Comparison of ENCODE assay signal across 15 cellular contexts in the genomic region with DNA sequence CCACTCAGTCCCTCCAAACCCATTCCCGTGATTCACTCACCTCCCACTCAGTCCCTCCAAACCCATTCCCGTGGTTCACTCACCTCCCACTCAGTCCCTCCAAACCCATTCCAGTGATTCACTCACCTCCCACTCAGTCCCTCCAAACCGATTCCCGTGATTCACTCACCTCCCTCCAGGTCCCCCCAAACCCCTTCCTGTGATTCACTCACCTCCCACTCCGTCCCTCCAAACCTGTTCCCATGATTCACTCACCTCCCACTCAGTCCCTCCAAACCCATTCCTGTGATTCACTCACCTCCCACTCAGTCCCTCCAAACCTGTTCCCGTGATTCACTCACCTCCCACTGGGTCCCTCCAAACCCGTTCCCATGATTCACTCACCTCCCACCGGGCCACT.
DNase-seq lines count a peak whose midpoint lies in the region; ATAC-seq and TF ChIP-seq lines count a peak whose summit lies in the region.
"Had no signal": no experiment of that assay in that cellular context is flagged by ENCODE, and none has a peak within 500 bp of the region (broad histone marks: within the 10 kb centered on the region; RNA-seq: fewer than 3 reads in every experiment).

No MANE protein-coding gene starts in this region.

- no peaks in the 10 kb centered on the region for H4K20me1 ChIP-seq in HCT116 (ENCODE audit: insufficient read depth)

- CTCF ChIA-PET in HCT116 (lab: Charles Lee): no interaction called here

- H3K27ac ChIP-seq in HCT116 (ENCODE audit: low read depth, low read length) (no peak overlapping the region), aorta (ENCODE audit: low read depth in 1 of 2, low read length in 2 of 2) (no peak overlapping the region)
- H3K27ac ChIP-seq: C4-2B had no signal

- no peaks in the 10 kb centered on the region for H3K79me2 ChIP-seq in HCT116 (ENCODE audit: insufficient read depth, low read length)

- WGBS in aorta, 2 donors: 81 to 85% methylated on average over 8 of the region's 8 CpGs

- H3K36me3 ChIP-seq in HCT116 (ENCODE audit: control insufficient read depth in 1 of 2, insufficient read depth in 2 of 2, low read length in 2 of 2) (no peaks in the 10 kb centered on the region), aorta (ENCODE audit: control insufficient read depth in 1 of 2, insufficient read depth in 2 of 2, low read length in 1 of 2) (no peaks in the 10 kb centered on the region)
- H3K36me3 ChIP-seq: BE2C, HAP-1 had no signal

- POLR2A ChIA-PET in HCT116 (lab: Charles Lee): no interaction called here

- H3K27me3 ChIP-seq in HCT116 (ENCODE audit: insufficient read depth, low read length) (peaks cover 16% of the 10 kb centered on the region; the same call in 1 of the 2 replicates), aorta (ENCODE audit: control insufficient read depth in 1 of 2, insufficient read depth in 2 of 2, low read length in 1 of 2) (no peaks in the 10 kb centered on the region)
- H3K27me3 ChIP-seq: BE2C had no signal

- intact Hi-C loops in HCT116 (cut with micrococcal nuclease) (no loop called here), aorta (cut with DNase I) (no loop called here)

- no peak for TF ChIP-seq RAD21 in HCT116 (IDR thresholded peaks at IDR 0.05; ENCODE audit: low read depth)

- H3K9me3 Mint-ChIP-seq in activated T-helper 17 cell treated with anti-CD3 and anti-CD28 coated beads, Interleukin-2, amount 50 U/mL, for 72 hours: peaks cover 6% of the 10 kb centered on the region
- H3K9me3 Mint-ChIP-seq in chondrocyte (ENCODE audit: low read depth): peaks cover 30% of the 10 kb centered on the region
- peaks cover 35% of the 10 kb centered on the region for H3K9me3 Mint-ChIP-seq in glutamatergic neuron (ENCODE audit: unreplicated experiment)

- H3K4me3 Mint-ChIP-seq in activated T-helper 17 cell treated with anti-CD3 and anti-CD28 coated beads, Interleukin-2, amount 50 U/mL, for 72 hours: no peak overlapping the region
- no peak overlapping the region for H3K4me3 Mint-ChIP-seq in chondrocyte (ENCODE audit: unreplicated experiment)
- no peak overlapping the region for H3K4me3 Mint-ChIP-seq in glutamatergic neuron (ENCODE audit: unreplicated experiment)
- H3K4me3 Mint-ChIP-seq: CD4-positive, alpha-beta memory T cell had no signal

- RAD21 ChIA-PET in HCT116 (lab: Charles Lee; ENCODE audit: low non-redundant PET in 1 of 2, low total read pairs in 2 of 2, uncharacterized antibody in 2 of 2, unreplicated experiment in 2 of 2): no interaction called here

- no peaks in the 10 kb centered on the region for H3K9me2 ChIP-seq in HCT116 (ENCODE audit: insufficient read depth)

- peak overlapping the region; percentile 36 for H3K27ac Mint-ChIP-seq in activated T-helper 17 cell treated with anti-CD3 and anti-CD28 coated beads, Interleukin-2, amount 50 U/mL, for 72 hours
- no peak overlapping the region for H3K27ac Mint-ChIP-seq in chondrocyte (ENCODE audit: unreplicated experiment)
- no peak overlapping the region for H3K27ac Mint-ChIP-seq in glutamatergic neuron (ENCODE audit: unreplicated experiment)
- H3K27ac Mint-ChIP-seq: CD4-positive, alpha-beta memory T cell had no signal

- H3K36me3 Mint-ChIP-seq in activated T-helper 17 cell treated with anti-CD3 and anti-CD28 coated beads, Interleukin-2, amount 50 U/mL, for 72 hours (ENCODE audit: low read depth): no peaks in the 10 kb centered on the region
- no peaks in the 10 kb centered on the region for H3K36me3 Mint-ChIP-seq in chondrocyte (ENCODE audit: low read depth)
- peaks cover 18% of the 10 kb centered on the region for H3K36me3 Mint-ChIP-seq in glutamatergic neuron (ENCODE audit: unreplicated experiment)
- H3K36me3 Mint-ChIP-seq: CD4-positive, alpha-beta memory T cell had no signal

- H3K9me3 ChIP-seq in HCT116 (ENCODE audit: control insufficient read depth in 1 of 2, insufficient read depth in 1 of 2, low read depth in 1 of 2, low read length in 2 of 2) (peaks cover 0 to 6% of the 10 kb centered on the region in 2 experiments; a peak in 1 of 4 replicates), aorta (ENCODE audit: control insufficient read depth, low read length) (no peaks in the 10 kb centered on the region)
- H3K9me3 ChIP-seq: HAP-1 had no signal

- DNase-seq in HCT116 (ENCODE audit: low read depth, low spot score) (peak; percentile 33), chondrocyte (ENCODE audit: low spot score) (peak; percentile 19), putamen (ENCODE audit: low spot score) (peak; percentile 12), NCI-H1436 (lab: John Stamatoyannopoulos, UW) (no peak), RKO (ENCODE audit: low spot score) (no peak), aorta (no peak), glutamatergic neuron (no peak)
- DNase-seq: BE2C; CD4-positive, alpha-beta memory T cell; DMS79; GOT3 had no signal

- H3K9ac ChIP-seq in HCT116 (ENCODE audit: low read length): no peak overlapping the region

- TF ChIP-seq CTCF in HCT116 (IDR thresholded peaks at IDR 0.05 in 2 of 3, conservative IDR thresholded peaks at IDR 0.05 in 1 of 3; ENCODE audit: borderline replicate concordance in 1 of 3, insufficient read depth in 1 of 3, low read depth in 2 of 3, low read length in 2 of 3) (no peak), chondrocyte (IDR thresholded peaks at IDR 0.05) (no peak), glutamatergic neuron (IDR thresholded peaks at IDR 0.05; ENCODE audit: partially characterized antibody, unreplicated experiment) (no peak)

- BruUV-seq in HCT116 (replicated peaks; lab: Mats Ljungman, UMichigan): no TSS peak

- H3K4me1 Mint-ChIP-seq in activated T-helper 17 cell treated with anti-CD3 and anti-CD28 coated beads, Interleukin-2, amount 50 U/mL, for 72 hours: no peaks in the 10 kb centered on the region
- H3K4me1 Mint-ChIP-seq in chondrocyte (ENCODE audit: low read depth) (no peaks in the 10 kb centered on the region), glutamatergic neuron (ENCODE audit: low read depth, unreplicated experiment) (no peaks in the 10 kb centered on the region)

- no peak overlapping the region for H2AFZ ChIP-seq in HCT116 (ENCODE audit: low read depth, low read length, poor library complexity, severe bottlenecking)

- no peak for TF ChIP-seq POLR2A in HCT116 (IDR thresholded peaks at IDR 0.05; ENCODE audit: borderline replicate concordance, extremely low read depth, insufficient read depth, insufficient read length)

- peaks cover 14% of the 10 kb centered on the region for H3K27me3 Mint-ChIP-seq in activated T-helper 17 cell treated with anti-CD3 and anti-CD28 coated beads, Interleukin-2, amount 50 U/mL, for 72 hours
- H3K27me3 Mint-ChIP-seq in chondrocyte (ENCODE audit: low read depth) (no peaks in the 10 kb centered on the region), glutamatergic neuron (ENCODE audit: unreplicated experiment) (peaks cover 11% of the 10 kb centered on the region)

- no peak for ATAC-seq in HCT116
- ATAC-seq in activated T-helper 17 cell treated with anti-CD3 and anti-CD28 coated beads, Interleukin-2, amount 50 U/mL, for 72 hours (replicated peaks): no peak
- ATAC-seq in aorta (ENCODE audit: low FRiP score): no peak
- ATAC-seq: GM12878 had no signal

- no peak overlapping the region for H3K4me2 ChIP-seq in HCT116 (ENCODE audit: low read length)

- peaks cover 0 to 9% of the 10 kb centered on the region in 2 experiments; a peak in 2 of 4 replicates for H3K4me1 ChIP-seq in HCT116 (ENCODE audit: control insufficient read depth in 1 of 2, insufficient read depth in 2 of 2, low read length in 2 of 2)
- no peaks in the 10 kb centered on the region for H3K4me1 ChIP-seq in aorta (ENCODE audit: control insufficient read depth in 1 of 2, insufficient read depth in 2 of 2, low read length in 2 of 2)
- H3K4me1 ChIP-seq: BE2C, HAP-1 had no signal

- no peak overlapping the region for H3K4me3 ChIP-seq in HCT116 (replicated peaks in 1 of 2; ENCODE audit: low read depth in 1 of 2, low read length in 2 of 2)
- no peak overlapping the region for H3K4me3 ChIP-seq in aorta (ENCODE audit: low read length in 2 of 2)
- H3K4me3 ChIP-seq: GM12878, HAP-1 had no signal

TF ChIP-seq in HCT116, 20 proteins besides CTCF, POLR2A, EP300 and RAD21:
- TF ChIP-seq EGR1 (IDR thresholded peaks at IDR 0.05; ENCODE audit: low read depth): peak; percentile 78
- TF ChIP-seq POLR2AphosphoS5 (IDR thresholded peaks at IDR 0.05; ENCODE audit: low read depth, low read length): no peak
- no peak for TF ChIP-seq ELF1 (IDR thresholded peaks at IDR 0.05; ENCODE audit: borderline replicate concordance, low read depth)
- TF ChIP-seq, protein P1, sequence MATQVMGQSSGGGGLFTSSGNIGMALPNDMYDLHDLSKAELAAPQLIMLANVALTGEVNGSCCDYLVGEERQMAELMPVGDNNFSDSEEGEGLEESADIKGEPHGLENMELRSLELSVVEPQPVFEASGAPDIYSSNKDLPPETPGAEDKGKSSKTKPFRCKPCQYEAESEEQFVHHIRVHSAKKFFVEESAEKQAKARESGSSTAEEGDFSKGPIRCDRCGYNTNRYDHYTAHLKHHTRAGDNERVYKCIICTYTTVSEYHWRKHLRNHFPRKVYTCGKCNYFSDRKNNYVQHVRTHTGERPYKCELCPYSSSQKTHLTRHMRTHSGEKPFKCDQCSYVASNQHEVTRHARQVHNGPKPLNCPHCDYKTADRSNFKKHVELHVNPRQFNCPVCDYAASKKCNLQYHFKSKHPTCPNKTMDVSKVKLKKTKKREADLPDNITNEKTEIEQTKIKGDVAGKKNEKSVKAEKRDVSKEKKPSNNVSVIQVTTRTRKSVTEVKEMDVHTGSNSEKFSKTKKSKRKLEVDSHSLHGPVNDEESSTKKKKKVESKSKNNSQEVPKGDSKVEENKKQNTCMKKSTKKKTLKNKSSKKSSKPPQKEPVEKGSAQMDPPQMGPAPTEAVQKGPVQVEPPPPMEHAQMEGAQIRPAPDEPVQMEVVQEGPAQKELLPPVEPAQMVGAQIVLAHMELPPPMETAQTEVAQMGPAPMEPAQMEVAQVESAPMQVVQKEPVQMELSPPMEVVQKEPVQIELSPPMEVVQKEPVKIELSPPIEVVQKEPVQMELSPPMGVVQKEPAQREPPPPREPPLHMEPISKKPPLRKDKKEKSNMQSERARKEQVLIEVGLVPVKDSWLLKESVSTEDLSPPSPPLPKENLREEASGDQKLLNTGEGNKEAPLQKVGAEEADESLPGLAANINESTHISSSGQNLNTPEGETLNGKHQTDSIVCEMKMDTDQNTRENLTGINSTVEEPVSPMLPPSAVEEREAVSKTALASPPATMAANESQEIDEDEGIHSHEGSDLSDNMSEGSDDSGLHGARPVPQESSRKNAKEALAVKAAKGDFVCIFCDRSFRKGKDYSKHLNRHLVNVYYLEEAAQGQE (IDR thresholded peaks at IDR 0.05; ENCODE audit: low read depth): no peak
- TF ChIP-seq FOSL1 (IDR thresholded peaks at IDR 0.05; ENCODE audit: low read depth): peak; percentile 39
- no peak for TF ChIP-seq CEBPB (IDR thresholded peaks at IDR 0.05; ENCODE audit: low read depth)

Comparison
In these comparisons a context has a peak if more than half of its experiments do, and no peak if none do; other contexts are left out.
1. DNase-seq: peak in HCT116 (single experiment), chondrocyte (single experiment) and putamen (single experiment); none in NCI-H1436 (single experiment), RKO (single experiment), aorta (0 of 2) and glutamatergic neuron (single experiment).